ENCODE assay signal across 1 cellular context in the genomic region with DNA sequence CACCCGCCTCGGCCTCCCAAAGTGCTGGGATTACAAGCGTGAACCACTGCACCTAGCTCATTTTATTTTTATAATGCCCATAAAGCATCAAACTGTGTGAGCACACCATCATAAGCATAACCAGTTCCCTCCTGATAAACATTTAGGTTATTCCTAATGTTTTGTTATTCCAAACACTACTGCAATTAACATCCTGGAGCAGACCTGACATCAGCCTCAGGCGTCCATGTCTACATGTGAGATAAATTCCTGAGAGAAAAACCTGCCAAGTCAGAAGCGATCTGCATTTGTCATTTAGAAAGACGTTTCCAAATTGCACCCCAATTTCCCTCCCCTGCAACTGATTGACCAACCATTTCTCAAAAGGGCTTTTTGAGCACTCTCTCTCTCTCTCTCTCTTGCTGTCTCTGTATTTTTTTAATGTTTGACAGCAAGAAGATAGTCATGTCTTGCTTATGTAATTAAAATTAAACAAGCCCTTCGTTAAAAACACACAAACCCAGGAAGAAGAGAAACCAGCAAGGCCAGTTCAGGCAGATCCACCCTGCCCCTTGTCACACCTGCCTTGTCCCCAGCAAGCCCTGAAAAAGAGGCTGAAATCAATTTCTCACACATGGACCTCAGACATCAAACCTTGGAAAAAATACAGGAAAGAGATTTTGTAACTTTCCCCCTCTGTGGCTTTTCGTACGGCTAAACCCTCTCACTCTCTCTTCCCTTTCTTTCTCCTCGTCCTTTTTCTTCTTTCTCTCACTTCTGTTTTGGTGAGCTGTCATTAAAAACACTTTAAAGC.
TF ChIP-seq lines count a peak whose summit lies in the region.

No MANE protein-coding gene starts in this region.

TF ChIP-seq in IMR-90, 13 proteins besides CTCF, POLR2A, EP300 and RAD21:
- TF ChIP-seq, protein P1, sequence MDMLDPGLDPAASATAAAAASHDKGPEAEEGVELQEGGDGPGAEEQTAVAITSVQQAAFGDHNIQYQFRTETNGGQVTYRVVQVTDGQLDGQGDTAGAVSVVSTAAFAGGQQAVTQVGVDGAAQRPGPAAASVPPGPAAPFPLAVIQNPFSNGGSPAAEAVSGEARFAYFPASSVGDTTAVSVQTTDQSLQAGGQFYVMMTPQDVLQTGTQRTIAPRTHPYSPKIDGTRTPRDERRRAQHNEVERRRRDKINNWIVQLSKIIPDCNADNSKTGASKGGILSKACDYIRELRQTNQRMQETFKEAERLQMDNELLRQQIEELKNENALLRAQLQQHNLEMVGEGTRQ (IDR thresholded peaks at IDR 0.05; ENCODE audit: low read depth, low read length): no peak
- TF ChIP-seq MXI1 (IDR thresholded peaks at IDR 0.05; ENCODE audit: borderline replicate concordance, low read depth, low read length): no peak
- TF ChIP-seq RCOR1 (IDR thresholded peaks at IDR 0.05; ENCODE audit: insufficient replicate concordance, low read length): no peak
- TF ChIP-seq SMC3 (IDR thresholded peaks at IDR 0.05; ENCODE audit: low read depth, low read length): no peak
- TF ChIP-seq RFX5 (IDR thresholded peaks at IDR 0.05; ENCODE audit: low read depth, low read length): no peak
- TF ChIP-seq CEBPB (IDR thresholded peaks at IDR 0.05; ENCODE audit: low read depth, low read length): no peak
- TF ChIP-seq, protein P2, sequence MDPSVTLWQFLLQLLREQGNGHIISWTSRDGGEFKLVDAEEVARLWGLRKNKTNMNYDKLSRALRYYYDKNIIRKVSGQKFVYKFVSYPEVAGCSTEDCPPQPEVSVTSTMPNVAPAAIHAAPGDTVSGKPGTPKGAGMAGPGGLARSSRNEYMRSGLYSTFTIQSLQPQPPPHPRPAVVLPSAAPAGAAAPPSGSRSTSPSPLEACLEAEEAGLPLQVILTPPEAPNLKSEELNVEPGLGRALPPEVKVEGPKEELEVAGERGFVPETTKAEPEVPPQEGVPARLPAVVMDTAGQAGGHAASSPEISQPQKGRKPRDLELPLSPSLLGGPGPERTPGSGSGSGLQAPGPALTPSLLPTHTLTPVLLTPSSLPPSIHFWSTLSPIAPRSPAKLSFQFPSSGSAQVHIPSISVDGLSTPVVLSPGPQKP (IDR thresholded peaks at IDR 0.05; ENCODE audit: borderline replicate concordance, low read depth, low read length): no peak
- no peak for TF ChIP-seq MAFK (IDR thresholded peaks at IDR 0.05; ENCODE audit: low read depth, low read length)
- no peak for TF ChIP-seq NFE2L2 (IDR thresholded peaks at IDR 0.05; ENCODE audit: low read depth, low read length)
- no peak for TF ChIP-seq MAZ (IDR thresholded peaks at IDR 0.05; ENCODE audit: borderline replicate concordance, low read depth, low read length)
- no peak for TF ChIP-seq CHD1 (IDR thresholded peaks at IDR 0.05; ENCODE audit: low read depth, low read length)
- TF ChIP-seq BHLHE40 (IDR thresholded peaks at IDR 0.05; ENCODE audit: low read depth, low read length): no peak
- TF ChIP-seq FOS (IDR thresholded peaks at IDR 0.05; ENCODE audit: low read depth, low read length): no peak
